22 cellular contexts compared by ENCODE assay signal in the genomic region with DNA sequence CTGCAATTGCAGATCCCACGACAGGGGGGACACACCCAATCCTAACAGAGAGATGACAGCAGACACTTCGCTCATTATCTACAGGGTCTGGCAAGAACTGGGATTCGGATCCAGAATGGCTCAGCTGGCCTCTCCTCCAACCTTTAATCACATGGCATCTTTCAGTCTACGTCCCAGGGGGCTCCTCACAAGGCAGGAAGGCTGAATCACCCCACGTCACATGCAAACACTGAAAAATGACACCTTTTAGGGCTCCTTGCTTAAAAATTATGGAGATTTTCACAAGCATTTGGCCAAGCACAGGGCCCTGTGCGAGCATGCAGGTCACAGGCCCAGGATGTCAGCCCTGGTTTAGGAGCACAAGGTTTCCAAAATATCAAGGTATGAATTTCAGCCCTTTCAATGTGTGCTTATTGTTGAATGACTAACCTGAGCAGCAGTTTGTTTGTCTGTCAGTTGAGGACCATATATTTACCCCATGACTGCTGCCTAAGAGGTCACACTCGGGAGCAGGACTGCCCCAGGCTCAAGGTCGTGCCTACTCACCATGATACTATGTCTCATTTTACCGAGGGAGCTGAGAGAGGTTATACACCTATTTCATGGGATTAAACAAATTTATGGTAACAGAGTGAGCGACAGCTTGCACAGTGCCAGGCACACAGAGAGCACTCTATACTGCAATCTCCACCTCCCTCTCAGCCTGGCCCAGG. TPM values are rescaled to one million over a fixed set of nuclear protein-coding genes. Genes with fewer than 3 reads are reported as not detected.
A peak's percentile ranks its signal among the peaks of the same experiment; 100 is the strongest.
DNase-seq lines count a peak whose midpoint lies in the region; ATAC-seq, FAIRE-seq and TF ChIP-seq lines count a peak whose summit lies in the region.
"Had no signal": no experiment of that assay in that cellular context is flagged by ENCODE, and none has a peak within 500 bp of the region (broad histone marks: within the 10 kb centered on the region; RNA-seq: fewer than 3 reads in every experiment).

No MANE protein-coding gene starts in this region.

- TF ChIP-seq CTCF in bronchial epithelial cell (IDR thresholded peaks at IDR 0.05; ENCODE audit: insufficient read depth, low read length, severe bottlenecking), result no peak

- H3K36me3 ChIP-seq in bronchial epithelial cell (ENCODE audit: control insufficient read depth, insufficient read depth, low read length), result no peaks in the 10 kb centered on the region
- peaks cover 33% of the 10 kb centered on the region for H3K36me3 ChIP-seq in GM23248 (ENCODE audit: low read depth)

- DNase-seq in A172 (ENCODE audit: low spot score) (peak; percentile 12), ELR (ENCODE audit: low read depth) (peak; percentile 42), bronchial epithelial cell (ENCODE audit: low read depth) (no peak), left ventricle myocardium superior (no peak), HuH-7.5 (ENCODE audit: low spot score) (no peak), foreskin melanocyte (no peak), GM23248 (no peak)
- DNase-seq: activated CD4-positive, alpha-beta T cell treated with anti-CD3 and anti-CD28 coated beads for 4 hours; CD4-positive, alpha-beta memory T cell; endodermal cell; H9; naive thymus-derived CD8-positive, alpha-beta T cell; NCI-H2081 treated with DMSO at 0.1 percent for 48 hours; NCI-H524 treated with DMSO at 0.1 percent for 48 hours; stimulated activated CD4-positive, alpha-beta T cell treated with anti-CD3 and anti-CD28 coated beads, Interleukin-1b, Interleukin-23, amount 100 ng/mL, for 48 hours; stimulated activated naive CD4-positive, alpha-beta T cell treated with Interleukin-2 at 50 U/mL for 16 hours; tibial artery had no signal

- no peak overlapping the region for H3K4me2 ChIP-seq in GM23248 (ENCODE audit: unreplicated experiment)

- H4K20me1 ChIP-seq in GM23248 (ENCODE audit: insufficient read depth), result no peaks in the 10 kb centered on the region

- H3K4me3 ChIP-seq in bronchial epithelial cell (ENCODE audit: low read depth, low read length) (no peak overlapping the region), GM23248 (no peak overlapping the region)
- H3K4me3 ChIP-seq: ascending aorta, tibial artery had no signal

- peak; percentile 49 for ATAC-seq in left ventricle myocardium superior
- ATAC-seq in HG03135 (IDR thresholded peaks at IDR 0.05; ENCODE audit: unreplicated experiment), result no peak
- ATAC-seq: activated naive CD4-positive, alpha-beta T cell treated with anti-CD3 and anti-CD28 coated beads, Interleukin-2, amount 50 U/mL, for 72 hours; naive thymus-derived CD8-positive, alpha-beta T cell had no signal

- no peaks in the 10 kb centered on the region for H3K27me3 ChIP-seq in bronchial epithelial cell (ENCODE audit: control insufficient read depth, insufficient read depth, low read length)
- no peaks in the 10 kb centered on the region for H3K27me3 ChIP-seq in GM23248 (replicated peaks; ENCODE audit: insufficient read depth)
- H3K27me3 ChIP-seq: ascending aorta, tibial artery had no signal

- H2AFZ ChIP-seq in GM23248, result no peak overlapping the region

- H3K4me1 ChIP-seq in GM23248 (ENCODE audit: insufficient read depth), result no peaks in the 10 kb centered on the region
- H3K4me1 ChIP-seq: ascending aorta, tibial artery had no signal

- no peak overlapping the region for H3K27ac ChIP-seq in GM23248
- H3K27ac ChIP-seq: ascending aorta, tibial artery had no signal

- in situ Hi-C loops in GM23248 (cut with MboI), result no loop called here

- intact Hi-C loops in left ventricle myocardium superior (cut with micrococcal nuclease), result no loop called here

- WGBS in GM23248 (ENCODE audit: low coverage in 1 of 2, low lambda C conversion rate in 2 of 2, missing lambda C conversion rate in 2 of 2), 2 experiments, result 94 to 96% methylated on average over 10 of the region's 10 CpGs

- no peaks in the 10 kb centered on the region for H3F3A ChIP-seq in GM23248 (ENCODE audit: insufficient read depth)

- no peaks in the 10 kb centered on the region for H3K9me2 ChIP-seq in GM23248 (ENCODE audit: insufficient read depth)

- FAIRE-seq in bronchial epithelial cell (lab: Jason Lieb, UNC), result peak; percentile 13
- FAIRE-seq: colon, keratinocyte had no signal

- H3K9ac ChIP-seq in GM23248, result no peak overlapping the region

- H3K79me2 ChIP-seq in GM23248 (ENCODE audit: insufficient read depth), result no peaks in the 10 kb centered on the region

- H3K9me3 ChIP-seq in GM23248 (ENCODE audit: low read depth), result no peaks in the 10 kb centered on the region
- H3K9me3 ChIP-seq: ascending aorta, tibial artery had no signal

RNA-seq across cellular contexts. Expression of a gene that starts 42.5 kb away (rescaled TPM):
- total RNA-seq in A172 (2014; rRNA removed; shearing (Covaris generic)), result 97.8 and 100 TPM in 2 replicates
- total RNA-seq in bronchial epithelial cell (11.5 and 40.3 TPM in 2 replicates), left ventricle myocardium superior (72.0 TPM)
- 44.1 and 45.9 TPM in 2 replicates for total RNA-seq in GM23248 (2014; rRNA removed; shearing (Covaris generic))
- polyA plus RNA-seq in GM23248 (2016; fragmentation: Nextera tagmentation; extraction: Ambion mirVana), result 44.0 and 44.1 TPM in 2 replicates

Comparison
In these comparisons a context has a peak if more than half of its experiments do, and no peak if none do; other contexts are left out.
1. DNase-seq: peak in A172 (single experiment) and ELR (single experiment); none in bronchial epithelial cell (single experiment), left ventricle myocardium superior (single experiment), HuH-7.5 (single experiment), foreskin melanocyte (single experiment) and GM23248 (single experiment).